ENCODE assay signal across 8 cellular contexts in genomic region chr6:149311766-149312165, GRCh38.
"Had no signal": no experiment of that assay in that cellular context is flagged by ENCODE, and none has a peak within 500 bp of the region (broad histone marks: within the 10 kb centered on the region; RNA-seq: fewer than 3 reads in every experiment).

No MANE protein-coding gene starts in this region.

- H3K4me3 ChIP-seq: GM12878 had no signal

- ATAC-seq: GM12878 had no signal

- FAIRE-seq: G401.6, GM12878, GM12891, GM12892, GM18507, GM19239 had no signal

- DNase-seq: GDM1, GF-D8 had no signal
